15 cellular contexts compared by ENCODE assay signal in the genomic region with DNA sequence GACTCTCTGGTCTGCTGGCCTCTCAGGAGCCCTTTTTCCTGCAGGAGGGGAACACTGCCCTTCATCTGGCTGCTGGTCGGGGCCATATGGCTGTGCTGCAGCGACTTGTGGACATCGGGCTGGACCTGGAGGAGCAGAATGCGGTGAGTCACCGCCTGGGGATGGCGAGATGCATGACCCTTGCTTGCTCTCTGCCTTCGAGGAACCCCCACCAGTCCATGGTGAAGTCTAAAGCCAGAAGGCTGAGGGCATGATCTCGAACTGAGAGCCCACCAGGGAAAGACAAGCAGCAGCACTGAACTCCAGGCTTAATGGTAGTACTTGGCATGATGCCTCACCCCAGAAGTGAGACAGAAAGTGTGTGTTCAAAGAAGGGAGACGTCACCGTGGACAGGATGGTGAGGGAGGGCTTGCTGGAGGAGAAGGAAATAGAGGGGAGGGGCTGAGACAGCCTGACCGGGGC. TPM values are rescaled to one million over a fixed set of nuclear protein-coding genes. Genes with fewer than 3 reads are reported as not detected.
DNase-seq lines count a peak whose midpoint lies in the region; FAIRE-seq and TF ChIP-seq lines count a peak whose summit lies in the region.
"Had no signal": no experiment of that assay in that cellular context is flagged by ENCODE, and none has a peak within 500 bp of the region (broad histone marks: within the 10 kb centered on the region; RNA-seq: fewer than 3 reads in every experiment).

No MANE protein-coding gene starts in this region.

- H4K20me1 ChIP-seq in MM.1S (ENCODE audit: insufficient read depth, low read length) (no peaks in the 10 kb centered on the region), endothelial cell of umbilical vein (replicated peaks; ENCODE audit: control insufficient read depth, extremely low read depth, insufficient read depth, low read length) (no peaks in the 10 kb centered on the region)

- no peaks in the 10 kb centered on the region for H3K9me1 ChIP-seq in endothelial cell of umbilical vein (replicated peaks; ENCODE audit: control insufficient read depth, extremely low read depth, insufficient read depth, low read length)

- H3K36me3 ChIP-seq in MM.1S (replicated peaks; ENCODE audit: insufficient read depth, low read length): no peaks in the 10 kb centered on the region
- no peaks in the 10 kb centered on the region for H3K36me3 ChIP-seq in endothelial cell of umbilical vein (ENCODE audit: control insufficient read depth in 2 of 2, extremely low read depth in 1 of 2, insufficient read depth in 2 of 2, low read length in 2 of 2)
- no peaks in the 10 kb centered on the region for H3K36me3 ChIP-seq in colonic mucosa

- H3K4me3 ChIP-seq in MM.1S (ENCODE audit: low read length) (peak overlapping the region; percentile 25; the same call in 1 of the 2 replicates), endothelial cell of umbilical vein (replicated peaks in 1 of 3; ENCODE audit: insufficient read depth in 1 of 3, low read depth in 1 of 3, low read length in 3 of 3) (no peak overlapping the region), colonic mucosa (no peak overlapping the region)
- H3K4me3 ChIP-seq: suprapubic skin had no signal

- dilution Hi-C loops in endothelial cell of umbilical vein (cut with MboI; ENCODE audit: extremely low pct_ligation_motif_present, low sequenced_read_pairs): no loop called here

- no peak for TF ChIP-seq CTCF in MM.1S (IDR thresholded peaks at IDR 0.05; ENCODE audit: low read length)
- no peak for TF ChIP-seq CTCF in endothelial cell of umbilical vein (IDR thresholded peaks at IDR 0.05; ENCODE audit: extremely low read depth in 1 of 2, insufficient read depth in 1 of 2, low read depth in 1 of 2, low read length in 2 of 2)
- no peak for TF ChIP-seq CTCF in colonic mucosa (IDR thresholded peaks at IDR 0.05)

- H3K4me2 ChIP-seq in MM.1S (ENCODE audit: low read depth, low read length) (peak overlapping the region; percentile 52), endothelial cell of umbilical vein (ENCODE audit: insufficient read depth, low read length) (peak overlapping the region; percentile 27)

- CTCF ChIA-PET in endothelial cell of umbilical vein (lab: Charles Lee): interaction anchor here (0.7 to 0.8 kb wide), 2 partner anchors 25 to 95 kb away, joined by 3 to 4 read pairs; no protein-coding TSS in a partner anchor

- DNase-seq in ELF-1 (ENCODE audit: low read depth, low spot score) (peak; percentile 39), MM.1S (peak; percentile 31), endothelial cell of umbilical vein (ENCODE audit: low read depth, low spot score) (peak; percentile 44), non-pigmented ciliary epithelial cell (ENCODE audit: low read depth) (peak; percentile 23), colonic mucosa (no peak), NCI-H2107 treated with DMSO at 0.1 percent for 48 hours (lab: John Stamatoyannopoulos, UW; ENCODE audit: unreplicated experiment) (no peak), HuH-7 (ENCODE audit: low spot score) (no peak)
- no peak for DNase-seq in effector CD4-positive, alpha-beta T cell
- DNase-seq: activated T-cell treated with anti-CD3 and anti-CD28 coated beads for 4 hours; CD8-positive, alpha-beta memory T cell; NCI-H1694 treated with DMSO at 0.1 percent for 48 hours; NCI-H748 treated with DMSO at 0.1 percent for 48 hours; SIG-M5 had no signal

- TF ChIP-seq POLR2A in endothelial cell of umbilical vein (IDR thresholded peaks at IDR 0.05; ENCODE audit: low read depth, low read length): no peak

- H3K9ac ChIP-seq in MM.1S (ENCODE audit: low read length): peak overlapping the region; percentile 48; the same call in 1 of the 2 replicates
- no peak overlapping the region for H3K9ac ChIP-seq in endothelial cell of umbilical vein (replicated peaks; ENCODE audit: extremely low read depth, insufficient read depth, low read length)
- H3K9ac ChIP-seq in colonic mucosa (ENCODE audit: low read depth in 2 of 2, low read length in 2 of 2): no peak overlapping the region

- H3K9me2 ChIP-seq in MM.1S (replicated peaks; ENCODE audit: insufficient read depth, low read length): no peaks in the 10 kb centered on the region

- H3K27ac ChIP-seq in MM.1S (ENCODE audit: low read length) (peak overlapping the region; percentile 87), endothelial cell of umbilical vein (ENCODE audit: insufficient read depth, low read depth, low read length) (no peak overlapping the region), colonic mucosa (no peak overlapping the region)
- H3K27ac ChIP-seq: suprapubic skin, VCaP had no signal

- no TSS peak for BruUV-seq in endothelial cell of umbilical vein (replicated peaks; lab: Mats Ljungman, UMichigan)

- H3F3A ChIP-seq in MM.1S (ENCODE audit: insufficient read depth, low read length): peaks cover 25% of the 10 kb centered on the region

- H3K9me3 ChIP-seq in MM.1S (replicated peaks; ENCODE audit: insufficient read depth, low read length) (no peaks in the 10 kb centered on the region), endothelial cell of umbilical vein (replicated peaks; ENCODE audit: control insufficient read depth, insufficient read depth, low read length) (no peaks in the 10 kb centered on the region), colonic mucosa (no peaks in the 10 kb centered on the region)
- H3K9me3 ChIP-seq: suprapubic skin had no signal

- H3K79me2 ChIP-seq in MM.1S (ENCODE audit: low read length): peaks cover 24% of the 10 kb centered on the region
- no peaks in the 10 kb centered on the region for H3K79me2 ChIP-seq in endothelial cell of umbilical vein (ENCODE audit: control insufficient read depth, insufficient read depth, low read length)

- peak; percentile 78 for FAIRE-seq in endothelial cell of umbilical vein (lab: Jason Lieb, UNC)

- H3K27me3 ChIP-seq in MM.1S (replicated peaks; ENCODE audit: insufficient read depth, low read length): no peaks in the 10 kb centered on the region
- no peaks in the 10 kb centered on the region for H3K27me3 ChIP-seq in endothelial cell of umbilical vein (ENCODE audit: control insufficient read depth in 2 of 2, insufficient read depth in 2 of 2, low read length in 2 of 2)
- no peaks in the 10 kb centered on the region for H3K27me3 ChIP-seq in colonic mucosa
- H3K27me3 ChIP-seq: suprapubic skin had no signal

- peak overlapping the region; percentile 54 for H2AFZ ChIP-seq in MM.1S (ENCODE audit: low read length)
- H2AFZ ChIP-seq in endothelial cell of umbilical vein (ENCODE audit: low read depth, low read length): peak overlapping the region; percentile 72

- peaks cover 38% of the 10 kb centered on the region for H3K4me1 ChIP-seq in MM.1S (ENCODE audit: low read length)
- peaks cover 11% of the 10 kb centered on the region for H3K4me1 ChIP-seq in endothelial cell of umbilical vein (ENCODE audit: control insufficient read depth, extremely low read depth, insufficient read depth, low read length)
- H3K4me1 ChIP-seq in colonic mucosa: no peaks in the 10 kb centered on the region
- H3K4me1 ChIP-seq: suprapubic skin had no signal

- POLR2A ChIA-PET in endothelial cell of umbilical vein (lab: Charles Lee): no interaction called here

- intact Hi-C loops in endothelial cell of umbilical vein (cut with micrococcal nuclease): no loop called here
- intact Hi-C loops in colonic mucosa (cut with DNase I): no loop called here

TF ChIP-seq in endothelial cell of umbilical vein, 7 proteins besides CTCF, POLR2A, EP300 and RAD21:
- TF ChIP-seq MYC (IDR thresholded peaks at IDR 0.05; ENCODE audit: low read depth, low read length) (no peak), JUN (IDR thresholded peaks at IDR 0.05; ENCODE audit: borderline replicate concordance, insufficient read depth, insufficient read length, low read depth) (peak; percentile 10)

RNA-seq across cellular contexts. Expression of gene ANKDD1A, which starts 19.1 kb away (rescaled TPM):
- total RNA-seq in endothelial cell of umbilical vein (2.4 and 2.6 TPM in 2 replicates), colonic mucosa (1 to 10 TPM in 1 of 2 donors, under 1 TPM in 1; 0.32 to 1.9 TPM)
- polyA plus RNA-seq in endothelial cell of umbilical vein: 1.8 and 2.0 TPM in 2 replicates
- 1.4 and 1.9 TPM in 2 replicates for polyA plus RNA-seq in endothelial cell of umbilical vein (2011; cell fraction: cytosol; rRNA removed)
- polyA plus RNA-seq in endothelial cell of umbilical vein (2011; cell fraction: nucleus; rRNA removed): 4.1 and 5.6 TPM in 2 replicates
- 1.9 and 2.4 TPM in 2 replicates for polyA plus RNA-seq in endothelial cell of umbilical vein (2012)
- polyA minus RNA-seq in endothelial cell of umbilical vein: 3.2 and 3.3 TPM in 2 replicates
- polyA minus RNA-seq in endothelial cell of umbilical vein (2011; cell fraction: cytosol; rRNA and poly(A)+ RNA removed): not detected
- polyA minus RNA-seq in endothelial cell of umbilical vein (2011; cell fraction: nucleus; rRNA and poly(A)+ RNA removed): 4.1 and 5.7 TPM in 2 replicates

RNA-seq across cellular contexts. Expression of gene SPG21, which starts 58.9 kb away (rescaled TPM):
- total RNA-seq in endothelial cell of umbilical vein (75.3 and 82.5 TPM in 2 replicates), colonic mucosa (10 to 100 TPM; 76.3 to 85.8 TPM)
- polyA plus RNA-seq in endothelial cell of umbilical vein: 54.9 and 70.2 TPM in 2 replicates
- polyA plus RNA-seq in endothelial cell of umbilical vein (2011; cell fraction: cytosol; rRNA removed): 57.2 and 61.4 TPM in 2 replicates
- 42.6 and 43.4 TPM in 2 replicates for polyA plus RNA-seq in endothelial cell of umbilical vein (2011; cell fraction: nucleus; rRNA removed)
- polyA plus RNA-seq in endothelial cell of umbilical vein (2012): 63.1 and 73.1 TPM in 2 replicates
- 49.2 and 51.4 TPM in 2 replicates for polyA minus RNA-seq in endothelial cell of umbilical vein
- polyA minus RNA-seq in endothelial cell of umbilical vein (2011; cell fraction: cytosol; rRNA and poly(A)+ RNA removed): 42.6 TPM
- polyA minus RNA-seq in endothelial cell of umbilical vein (2011; cell fraction: nucleus; rRNA and poly(A)+ RNA removed): 41.6 and 45.6 TPM in 2 replicates

Comparison
In these comparisons a context has a peak if more than half of its experiments do, and no peak if none do; other contexts are left out.
1. DNase-seq: peak in ELF-1 (single experiment), MM.1S (single experiment), endothelial cell of umbilical vein (single experiment) and non-pigmented ciliary epithelial cell (single experiment); none in colonic mucosa (single experiment), effector CD4-positive, alpha-beta T cell (single experiment), NCI-H2107 treated with DMSO at 0.1 percent for 48 hours (single experiment) and HuH-7 (single experiment).